Comparison of ENCODE assay signal across 22 cellular contexts in the genomic region with DNA sequence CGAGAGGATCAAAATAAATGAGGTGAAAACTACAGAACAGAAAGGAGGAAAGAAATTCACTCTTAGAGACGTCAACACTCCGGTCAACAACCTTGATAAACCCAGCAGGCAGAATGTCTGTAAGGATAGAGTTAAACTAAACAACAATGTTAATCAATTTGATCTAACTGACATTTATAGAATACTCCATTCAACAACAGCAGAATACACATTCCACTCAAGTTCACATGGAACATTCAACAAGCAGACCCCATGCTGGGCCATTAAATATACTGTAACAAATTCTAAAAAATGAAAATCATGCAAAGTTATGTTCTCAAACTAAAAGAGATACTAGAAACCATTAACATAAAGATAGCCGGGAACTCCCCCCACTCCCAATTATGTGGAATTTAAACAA.
"Had no signal": no experiment of that assay in that cellular context is flagged by ENCODE, and none has a peak within 500 bp of the region (broad histone marks: within the 10 kb centered on the region; RNA-seq: fewer than 3 reads in every experiment).

No MANE protein-coding gene starts in this region.

- H3K36me3 Mint-ChIP-seq: natural killer cell treated with Interleukin-12 subunit alpha and Interleukin-12 subunit beta and Interleukin-15 and Interleukin-18, amount 100 ng/mL, for 72 hours had no signal

- H3K9me3 Mint-ChIP-seq: effector memory CD8-positive, alpha-beta T cell; memory B cell; naive B cell; natural killer cell treated with Interleukin-12 subunit alpha and Interleukin-12 subunit beta and Interleukin-15 and Interleukin-18, amount 100 ng/mL, for 72 hours; stimulated activated effector memory CD8-positive, alpha-beta T cell treated with anti-CD3 and anti-CD28 coated beads, Interleukin-12 subunit alpha, Interleukin-12 subunit beta, amount 100 ng/mL, for 72 hours had no signal

- H3K4me3 Mint-ChIP-seq: effector memory CD8-positive, alpha-beta T cell; memory B cell; mesothelial cell of epicardium; naive B cell; natural killer cell treated with Interleukin-12 subunit alpha and Interleukin-12 subunit beta and Interleukin-15 and Interleukin-18, amount 100 ng/mL, for 72 hours; neural crest cell; stimulated activated effector memory CD8-positive, alpha-beta T cell treated with anti-CD3 and anti-CD28 coated beads, Interleukin-12 subunit alpha, Interleukin-12 subunit beta, amount 100 ng/mL, for 72 hours had no signal

- FAIRE-seq: keratinocyte had no signal

- H3K27me3 Mint-ChIP-seq: effector memory CD8-positive, alpha-beta T cell; memory B cell; naive B cell; natural killer cell treated with Interleukin-12 subunit alpha and Interleukin-12 subunit beta and Interleukin-15 and Interleukin-18, amount 100 ng/mL, for 72 hours; progenitor cell of endocrine pancreas had no signal

- H3K4me3 ChIP-seq: gastrocnemius medialis, lung, mucosa of descending colon, smooth muscle cell, stomach, thyroid gland had no signal

- DNase-seq: cortex of kidney; effector memory CD8-positive, alpha-beta T cell; foreskin fibroblast; gastrocnemius medialis; head of caudate nucleus; mucosa of descending colon; naive B cell; stimulated activated CD4-positive, alpha-beta T cell treated with anti-CD3 and anti-CD28 coated beads, Interleukin-2, amount 100 ng/mL, for 24 hours; stimulated activated CD4-positive, alpha-beta T cell treated with anti-CD3 and anti-CD28 coated beads, Interleukin-4, amount 100 ng/mL, for 24 hours; stimulated activated naive CD4-positive, alpha-beta T cell treated with Interleukin-2 at 50 U/mL for 16 hours; stomach; thyroid gland; trophoblast cell had no signal

- H3K27ac Mint-ChIP-seq: effector memory CD8-positive, alpha-beta T cell; memory B cell; mesothelial cell of epicardium; natural killer cell treated with Interleukin-12 subunit alpha and Interleukin-12 subunit beta and Interleukin-15 and Interleukin-18, amount 100 ng/mL, for 72 hours; progenitor cell of endocrine pancreas; stimulated activated effector memory CD8-positive, alpha-beta T cell treated with anti-CD3 and anti-CD28 coated beads, Interleukin-12 subunit alpha, Interleukin-12 subunit beta, amount 100 ng/mL, for 72 hours had no signal
